1 cellular context compared by ENCODE assay signal in genomic region chr2:40032650-40033319, GRCh38.
TF ChIP-seq lines count a peak whose summit lies in the region.

No MANE protein-coding gene starts in this region.

TF ChIP-seq in endothelial cell of umbilical vein, 7 proteins besides CTCF, POLR2A, EP300 and RAD21:
- TF ChIP-seq POLR2AphosphoS5 (IDR thresholded peaks at IDR 0.05; ENCODE audit: insufficient read depth, low read depth, low read length) = peak; percentile 46
- no peak for TF ChIP-seq EZH2 (IDR thresholded peaks at IDR 0.05; ENCODE audit: borderline replicate concordance, low read depth, low read length, severe bottlenecking)
- TF ChIP-seq MYC (IDR thresholded peaks at IDR 0.05; ENCODE audit: low read depth, low read length) = no peak
- peak; percentile 63 for TF ChIP-seq GATA2 (IDR thresholded peaks at IDR 0.05; ENCODE audit: insufficient read depth, insufficient read length, low read depth, low read length)
- no peak for TF ChIP-seq MAX (IDR thresholded peaks at IDR 0.05; ENCODE audit: insufficient read depth, insufficient read length)
- peak; percentile 7 for TF ChIP-seq JUN (IDR thresholded peaks at IDR 0.05; ENCODE audit: borderline replicate concordance, insufficient read depth, insufficient read length, low read depth)
- peak; percentile 93 for TF ChIP-seq FOS (IDR thresholded peaks at IDR 0.05; ENCODE audit: borderline replicate concordance, insufficient read depth, low read length)
TF ChIP-seq in endothelial cell of umbilical vein: peak in this region for 4.
